ENCODE assay signal across 18 cellular contexts in genomic region chr6:113645986-113646385, GRCh38.
DNase-seq lines count a peak whose midpoint lies in the region; ATAC-seq and TF ChIP-seq lines count a peak whose summit lies in the region.
"Had no signal": no experiment of that assay in that cellular context is flagged by ENCODE, and none has a peak within 500 bp of the region (broad histone marks: within the 10 kb centered on the region; RNA-seq: fewer than 3 reads in every experiment).

No MANE protein-coding gene starts in this region.

- no peaks in the 10 kb centered on the region for H3K36me3 ChIP-seq in adipocyte (ENCODE audit: control insufficient read depth, insufficient read depth, low read length, severe bottlenecking)
- H3K36me3 ChIP-seq: SJCRH30, WERI-Rb-1 had no signal

- H3K4me1 ChIP-seq in adipocyte (ENCODE audit: control insufficient read depth, insufficient read depth, low read length) (peaks cover 19% of the 10 kb centered on the region), foreskin keratinocyte (peaks cover 32% of the 10 kb centered on the region)

- in situ Hi-C loops in G401 (cut with HindIII; ENCODE audit: low sequenced_read_pairs): no loop called here

- ATAC-seq in foreskin keratinocyte: peak; percentile 23
- ATAC-seq in HG03457 (IDR thresholded peaks at IDR 0.05; ENCODE audit: unreplicated experiment): no peak
- ATAC-seq: naive thymus-derived CD4-positive, alpha-beta T cell had no signal

- H3K27ac ChIP-seq in foreskin keratinocyte (peak overlapping the region; percentile 96), skin epidermis (peak overlapping the region in 13 of 21 experiments; percentile 8 to 82 (median 61))
- H3K27ac ChIP-seq: SJCRH30, WERI-Rb-1 had no signal

- H3K27me3 ChIP-seq in adipocyte (replicated peaks; ENCODE audit: control insufficient read depth, insufficient read depth, low read length) (no peaks in the 10 kb centered on the region), foreskin keratinocyte (peaks cover 9% of the 10 kb centered on the region)
- H3K27me3 ChIP-seq: SJCRH30 had no signal

- no peaks in the 10 kb centered on the region for H3K9me3 ChIP-seq in adipocyte (ENCODE audit: control insufficient read depth, low read length)
- H3K9me3 ChIP-seq: SJCRH30 had no signal

- no peak for DNase-seq in GM12865 (ENCODE audit: low read depth)
- DNase-seq in adipocyte (ENCODE audit: low read depth): no peak
- DNase-seq in foreskin keratinocyte: no peak
- DNase-seq in RPMI8226: no peak
- DNase-seq in head of caudate nucleus: no peak
- no peak for DNase-seq in G401 (ENCODE audit: low spot score)
- DNase-seq: activated CD4-positive, alpha-beta T cell treated with anti-CD3 and anti-CD28 coated beads, Interleukin-2, amount 50 U/mL, for 4 hours; activated gamma-delta T cell treated with Interleukin-2 at 50 U/mL for 16 hours; CD4-positive, alpha-beta T cell; endodermal cell; naive thymus-derived CD4-positive, alpha-beta T cell; NCI-H1417; OCI-M1; stimulated activated CD4-positive, alpha-beta T cell treated with anti-CD3 and anti-CD28 coated beads, Interleukin-4, amount 100 ng/mL, for 4 hours; WERI-Rb-1 had no signal

- TF ChIP-seq CTCF in GM12865 (IDR thresholded peaks at IDR 0.05; ENCODE audit: insufficient read depth, low read depth, low read length, missing control alignments): no peak
- no peak for TF ChIP-seq CTCF in foreskin keratinocyte (conservative IDR thresholded peaks at IDR 0.05)

- H3K4me3 ChIP-seq in GM12865 (ENCODE audit: low read depth, low read length): peak overlapping the region; percentile 12
- H3K4me3 ChIP-seq in adipocyte (ENCODE audit: low read length): peak overlapping the region; percentile 29
- no peak overlapping the region for H3K4me3 ChIP-seq in skin epidermis
- H3K4me3 ChIP-seq: SJCRH30 had no signal

- peak overlapping the region; percentile 76 for H3K9ac ChIP-seq in adipocyte (ENCODE audit: low read length)

- intact Hi-C loops in head of caudate nucleus (cut with DNase I): no loop called here

Comparison
In these comparisons a context has a peak if more than half of its experiments do, and no peak if none do; other contexts are left out.
1. H3K4me3 ChIP-seq: peak in GM12865 (single experiment) and adipocyte (single experiment); none in skin epidermis (0 of 7).